ENCODE assay signal across 11 cellular contexts in the genomic region with DNA sequence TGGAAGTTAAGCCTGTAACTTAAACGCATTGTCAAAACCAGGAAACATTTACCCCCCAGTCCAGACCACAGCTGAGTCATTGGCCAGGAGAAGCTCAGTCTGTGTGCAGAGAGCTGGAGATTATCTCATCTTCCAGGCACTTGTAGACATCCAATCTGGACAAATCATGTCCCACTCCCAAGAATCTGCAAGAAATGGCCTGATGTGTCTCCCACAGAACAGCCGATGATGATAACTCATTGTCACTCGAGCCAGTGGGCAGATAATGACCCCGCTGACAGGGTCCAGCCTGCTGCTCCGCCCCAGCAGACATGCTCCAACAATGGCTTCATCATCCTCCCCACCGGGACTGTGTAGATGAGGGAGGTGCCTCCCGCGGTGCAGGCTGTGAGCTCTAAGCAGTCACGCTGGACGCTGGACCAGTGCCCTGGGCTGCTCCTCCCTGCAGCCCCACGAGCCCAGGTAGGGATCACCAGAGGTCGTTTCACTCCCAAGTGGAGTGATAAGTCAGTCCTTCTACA.
DNase-seq lines count a peak whose midpoint lies in the region; ATAC-seq lines count a peak whose summit lies in the region.
"Had no signal": no experiment of that assay in that cellular context is flagged by ENCODE, and none has a peak within 500 bp of the region (broad histone marks: within the 10 kb centered on the region; RNA-seq: fewer than 3 reads in every experiment).

No MANE protein-coding gene starts in this region.

- POLR2A ChIA-PET in activated CD4-positive, alpha-beta T cell treated with anti-CD3 and anti-CD28 coated beads for 36 hours (lab: Charles Lee), result no interaction called here

- no peak overlapping the region for H3K27ac Mint-ChIP-seq in activated CD4-positive, alpha-beta T cell treated with anti-CD3 and anti-CD28 coated beads for 36 hours
- H3K27ac Mint-ChIP-seq: activated T-helper 2 cell treated with anti-CD3 and anti-CD28 coated beads, Interferon-gamma antibody, Interleukin-2, Interleukin-4, amounts not matched to agents 10 μg/mL and 5 μg/mL and 100 μg/mL, durations not matched to agents 14 hours and 24 hours and 36 hours had no signal

- no peaks in the 10 kb centered on the region for H3K36me3 Mint-ChIP-seq in activated CD4-positive, alpha-beta T cell treated with anti-CD3 and anti-CD28 coated beads for 36 hours (ENCODE audit: low read depth)

- CTCF ChIA-PET in activated CD4-positive, alpha-beta T cell treated with anti-CD3 and anti-CD28 coated beads for 36 hours (lab: Charles Lee), result no interaction called here

- DNase-seq in GM03348 (ENCODE audit: low spot score), result peak; percentile 90
- peak; percentile 88 for DNase-seq in RPMI7951 (ENCODE audit: low read depth)
- DNase-seq in fibroblast of peridontal ligament (ENCODE audit: extremely low read depth), result peak; percentile 90
- peak; percentile 22 for DNase-seq in pulmonary artery endothelial cell (ENCODE audit: low read depth, low spot score)
- DNase-seq in Ammon's horn (ENCODE audit: low spot score), result no peak
- no peak for DNase-seq in activated CD4-positive, alpha-beta T cell treated with anti-CD3 and anti-CD28 coated beads for 36 hours
- DNase-seq: NCI-H1930 had no signal

- H3K27me3 Mint-ChIP-seq in activated CD4-positive, alpha-beta T cell treated with anti-CD3 and anti-CD28 coated beads for 36 hours, result peaks cover 33% of the 10 kb centered on the region

- no peak overlapping the region for H3K4me3 Mint-ChIP-seq in activated CD4-positive, alpha-beta T cell treated with anti-CD3 and anti-CD28 coated beads for 36 hours
- H3K4me3 Mint-ChIP-seq: neural crest cell had no signal

- no peaks in the 10 kb centered on the region for H3K9me3 Mint-ChIP-seq in activated CD4-positive, alpha-beta T cell treated with anti-CD3 and anti-CD28 coated beads for 36 hours (ENCODE audit: low read depth)
- H3K9me3 Mint-ChIP-seq: activated T-helper 2 cell treated with anti-CD3 and anti-CD28 coated beads, Interferon-gamma antibody, Interleukin-2, Interleukin-4, amounts not matched to agents 10 μg/mL and 5 μg/mL and 100 μg/mL, durations not matched to agents 14 hours and 24 hours and 36 hours; neural crest cell had no signal

- peaks cover 2% of the 10 kb centered on the region for H3K4me1 Mint-ChIP-seq in activated CD4-positive, alpha-beta T cell treated with anti-CD3 and anti-CD28 coated beads for 36 hours

- ATAC-seq in HG02623 (IDR thresholded peaks at IDR 0.05; ENCODE audit: unreplicated experiment) (no peak), HG02970 (IDR thresholded peaks at IDR 0.05; ENCODE audit: low FRiP score, unreplicated experiment) (no peak)
- ATAC-seq in activated CD4-positive, alpha-beta T cell treated with anti-CD3 and anti-CD28 coated beads for 36 hours, result no peak

- intact Hi-C loops in activated CD4-positive, alpha-beta T cell treated with anti-CD3 and anti-CD28 coated beads for 36 hours (cut with DNase I, micrococcal nuclease), result no loop called here

Comparison
In these comparisons a context has a peak if more than half of its experiments do, and no peak if none do; other contexts are left out.
1. DNase-seq: peak in GM03348 (single experiment), RPMI7951 (single experiment), fibroblast of peridontal ligament (single experiment) and pulmonary artery endothelial cell (single experiment); none in Ammon's horn (single experiment) and activated CD4-positive, alpha-beta T cell treated with anti-CD3 and anti-CD28 coated beads for 36 hours (single experiment).